Comparison of ENCODE assay signal across 8 cellular contexts in genomic region chr12:57941165-57941894, GRCh38. TPM values are rescaled to one million over a fixed set of nuclear protein-coding genes. Genes with fewer than 3 reads are reported as not detected.
DNase-seq lines count a peak whose midpoint lies in the region; ATAC-seq, FAIRE-seq and TF ChIP-seq lines count a peak whose summit lies in the region.

Gene ATP23, plus strand, starts transcription at chr12:57941567. Its CDS starts 135 bp downstream, at chr12:57941702.

- H3K27me3 ChIP-seq in ascending aorta: no peaks in the 10 kb centered on the region
- no peaks in the 10 kb centered on the region for H3K27me3 ChIP-seq in rectal smooth muscle tissue (ENCODE audit: control insufficient read depth, insufficient read depth, low read length)
- no peaks in the 10 kb centered on the region for H3K27me3 ChIP-seq in aorta (ENCODE audit: control insufficient read depth in 1 of 2, insufficient read depth in 2 of 2, low read length in 1 of 2)

- WGBS in aorta, 2 donors: 0 to 1% methylated on average over 33 to 55 of the region's 55 CpGs

- H3K9me3 ChIP-seq in ascending aorta: no peaks in the 10 kb centered on the region
- H3K9me3 ChIP-seq in aorta (ENCODE audit: control insufficient read depth, low read length): no peaks in the 10 kb centered on the region

- H3K27ac ChIP-seq in ascending aorta (peak within 1 kb of the TSS; percentile 79 to 80), rectal smooth muscle tissue (ENCODE audit: low read depth, low read length) (peak within 1 kb of the TSS; percentile 79), aorta (ENCODE audit: low read depth in 1 of 2, low read length in 2 of 2) (peak within 1 kb of the TSS; percentile 33 to 88)

- H3K4me1 ChIP-seq in ascending aorta (peaks cover 0 to 12% of the 10 kb centered on the region in 2 donors), rectal smooth muscle tissue (ENCODE audit: control insufficient read depth, insufficient read depth, low read length) (peaks cover 12% of the 10 kb centered on the region), aorta (ENCODE audit: control insufficient read depth in 1 of 2, insufficient read depth in 2 of 2, low read length in 2 of 2) (no peaks in the 10 kb centered on the region)

- TF ChIP-seq CTCF in ascending aorta (IDR thresholded peaks at IDR 0.05): no peak

- intact Hi-C loops in T-helper 2 cell treated with Interferon-gamma antibody and Interleukin-4, amounts not matched to agents 100 ng/mL and 5 ng/mL, for 36 hours (cut with micrococcal nuclease): loop anchor here (1.0 to 5.0 kb wide), 5 partner anchors 43 to 1969 kb away; partner anchors contain the start of genes EEF1AKMT3, METTL1, RAB5B and SLC16A7
- intact Hi-C loops in ascending aorta (cut with DNase I): loop anchor here (10.0 kb wide), 1 partner anchor 943 kb away; no protein-coding TSS in a partner anchor
- intact Hi-C loops in aorta (cut with DNase I): no loop called here

- H3K36me3 ChIP-seq in ascending aorta: no peaks in the 10 kb centered on the region
- no peaks in the 10 kb centered on the region for H3K36me3 ChIP-seq in rectal smooth muscle tissue (ENCODE audit: control insufficient read depth, insufficient read depth, low read length)
- H3K36me3 ChIP-seq in aorta (ENCODE audit: control insufficient read depth in 1 of 2, insufficient read depth in 2 of 2, low read length in 1 of 2): no peaks in the 10 kb centered on the region

- ATAC-seq in HG02973 (IDR thresholded peaks at IDR 0.05; ENCODE audit: unreplicated experiment): peak; percentile 87
- peak; percentile 96 for ATAC-seq in aorta (ENCODE audit: low FRiP score)

- H3K4me3 ChIP-seq in ascending aorta (peak within 1 kb of the TSS; percentile 59 to 68), rectal smooth muscle tissue (ENCODE audit: low read length) (peak within 1 kb of the TSS; percentile 84), aorta (ENCODE audit: low read length in 2 of 2) (peak within 1 kb of the TSS; percentile 35 to 36)

- H3K9ac ChIP-seq in rectal smooth muscle tissue (ENCODE audit: low read length): peak within 1 kb of the TSS; percentile 53

- peak; percentile 91 for DNase-seq in GM18507 (ENCODE audit: extremely low spot score, insufficient read length, low read depth)
- DNase-seq in NCI-H1930 (lab: John Stamatoyannopoulos, UW): peak; percentile 71 to 87
- peak; percentile 57 to 94 for DNase-seq in ascending aorta (ENCODE audit: low spot score in 2 of 2)
- peak; percentile 87 for DNase-seq in hepatic stellate cell (ENCODE audit: low spot score)
- DNase-seq in aorta: peak; percentile 94 to 95

- FAIRE-seq in GM18507 (lab: Jason Lieb, UNC): peak; percentile 89

RNA-seq across cellular contexts. Expression of gene ATP23, which starts in this region (rescaled TPM):
- 14.0 and 17.1 TPM in 2 replicates for total RNA-seq in T-helper 2 cell treated with Interferon-gamma antibody and Interleukin-4, amounts not matched to agents 100 ng/mL and 5 ng/mL, for 36 hours
- not detected for total RNA-seq in ascending aorta
- 1 to 10 TPM; 3.9 to 5.4 TPM for total RNA-seq in aorta
- 10 to 100 TPM in 1 of 2 donors, 1 to 10 TPM in 1; 3.4 to 19.3 TPM for polyA plus RNA-seq in aorta

Comparison
In these comparisons a context has a peak if more than half of its experiments do, and no peak if none do; other contexts are left out.
1. Peak in every context shown above with its lines: DNase-seq, ATAC-seq, H3K4me3 ChIP-seq and H3K27ac ChIP-seq.
2. Peak in DNase-seq, H3K4me3 ChIP-seq and H3K27ac ChIP-seq in ascending aorta; RNA of the gene not detected or under 1 TPM.
3. intact Hi-C loops: an anchor here in T-helper 2 cell treated with Interferon-gamma antibody and Interleukin-4, amounts not matched to agents 100 ng/mL and 5 ng/mL, for 36 hours (1.0 to 5.0 kb wide) and ascending aorta (10.0 kb wide); none called in aorta.